1 cellular context compared by ENCODE assay signal in the genomic region with DNA sequence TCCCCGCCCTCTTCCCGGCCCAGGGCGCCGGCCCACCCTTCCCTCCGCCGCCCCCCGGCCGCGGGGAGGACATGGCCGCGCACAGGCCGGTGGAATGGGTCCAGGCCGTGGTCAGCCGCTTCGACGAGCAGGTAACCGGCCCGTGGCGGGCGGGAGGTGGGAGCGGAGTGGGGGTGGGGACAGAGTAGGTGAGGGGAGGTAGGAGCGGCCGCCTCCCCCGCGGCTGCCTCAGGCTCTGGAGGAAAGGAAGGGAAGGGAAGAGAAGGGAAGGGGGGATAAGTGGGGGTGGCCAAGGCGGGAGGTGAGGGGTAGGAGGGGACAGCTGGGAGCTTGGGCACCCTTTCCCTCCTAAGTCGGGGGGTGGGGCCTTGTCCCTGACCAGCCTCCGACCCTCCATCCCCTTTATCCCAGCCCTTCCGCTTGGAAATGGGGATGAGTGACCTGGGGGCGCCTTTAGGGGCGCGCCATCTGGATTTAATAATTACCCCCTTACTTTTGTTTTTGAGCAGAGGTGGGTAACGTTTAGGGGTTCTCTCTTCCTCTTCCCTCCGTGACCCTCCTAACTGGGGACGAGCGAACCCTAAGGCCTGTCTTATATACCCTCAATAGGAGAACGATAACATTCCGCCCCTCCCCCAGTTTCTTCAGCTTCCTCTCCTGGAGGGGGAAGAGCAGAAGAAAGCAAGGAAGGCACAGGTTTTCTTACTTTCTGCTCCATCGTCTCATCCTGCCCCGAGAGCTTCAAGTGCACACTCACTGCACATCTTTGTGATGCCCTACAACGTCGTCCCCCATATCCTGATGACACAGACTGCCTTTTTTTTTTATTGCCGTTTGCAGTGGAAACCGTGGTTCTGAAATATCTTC.
TF ChIP-seq lines count a peak whose summit lies in the region.

No MANE protein-coding gene starts in this region.

TF ChIP-seq in IMR-90, 13 proteins besides CTCF, POLR2A, EP300 and RAD21:
- TF ChIP-seq, protein P1, sequence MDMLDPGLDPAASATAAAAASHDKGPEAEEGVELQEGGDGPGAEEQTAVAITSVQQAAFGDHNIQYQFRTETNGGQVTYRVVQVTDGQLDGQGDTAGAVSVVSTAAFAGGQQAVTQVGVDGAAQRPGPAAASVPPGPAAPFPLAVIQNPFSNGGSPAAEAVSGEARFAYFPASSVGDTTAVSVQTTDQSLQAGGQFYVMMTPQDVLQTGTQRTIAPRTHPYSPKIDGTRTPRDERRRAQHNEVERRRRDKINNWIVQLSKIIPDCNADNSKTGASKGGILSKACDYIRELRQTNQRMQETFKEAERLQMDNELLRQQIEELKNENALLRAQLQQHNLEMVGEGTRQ (IDR thresholded peaks at IDR 0.05; ENCODE audit: low read depth, low read length) = no peak
- TF ChIP-seq SMC3 (IDR thresholded peaks at IDR 0.05; ENCODE audit: low read depth, low read length) = no peak
- TF ChIP-seq NFE2L2 (IDR thresholded peaks at IDR 0.05; ENCODE audit: low read depth, low read length) = no peak
- no peak for TF ChIP-seq FOS (IDR thresholded peaks at IDR 0.05; ENCODE audit: low read depth, low read length)
- no peak for TF ChIP-seq RCOR1 (IDR thresholded peaks at IDR 0.05; ENCODE audit: insufficient replicate concordance, low read length)
- no peak for TF ChIP-seq BHLHE40 (IDR thresholded peaks at IDR 0.05; ENCODE audit: low read depth, low read length)
- TF ChIP-seq CHD1 (IDR thresholded peaks at IDR 0.05; ENCODE audit: low read depth, low read length) = no peak
- TF ChIP-seq RFX5 (IDR thresholded peaks at IDR 0.05; ENCODE audit: low read depth, low read length) = no peak
